ENCODE assay signal across 1 cellular context in the genomic region with DNA sequence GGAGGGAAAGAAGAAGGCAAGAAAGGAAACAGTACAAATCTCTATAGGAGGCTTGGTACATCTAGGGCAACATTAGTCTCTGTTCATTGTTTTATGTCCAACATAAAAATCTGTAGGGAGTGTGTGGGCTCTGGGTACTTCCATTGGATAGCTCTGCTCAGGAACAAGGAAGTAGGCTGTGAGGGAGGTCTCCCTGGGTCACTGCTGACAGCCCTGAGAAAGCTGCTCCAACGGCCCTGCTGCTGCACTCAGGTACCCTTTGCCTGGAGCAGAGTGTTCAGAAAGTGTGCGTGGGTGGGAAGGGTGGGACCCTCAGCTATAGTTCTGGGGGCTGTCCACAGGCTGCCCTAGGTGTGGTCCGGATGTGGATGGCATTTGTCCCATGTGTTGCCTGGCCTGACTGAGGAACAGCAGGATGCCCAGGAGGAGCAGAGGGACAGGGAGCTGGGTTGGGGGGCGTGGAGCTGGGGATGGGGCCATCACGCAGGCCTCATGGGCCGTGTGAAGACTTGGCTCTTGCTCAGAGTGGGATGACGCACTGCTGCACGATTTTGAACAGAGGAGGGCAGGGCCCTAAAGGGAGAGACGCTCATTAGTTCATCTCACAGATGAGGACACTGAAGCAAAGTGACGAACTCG.
TF ChIP-seq lines count a peak whose summit lies in the region.

No MANE protein-coding gene starts in this region.

TF ChIP-seq in IMR-90, 13 proteins besides CTCF, POLR2A, EP300 and RAD21:
- TF ChIP-seq, protein P1, sequence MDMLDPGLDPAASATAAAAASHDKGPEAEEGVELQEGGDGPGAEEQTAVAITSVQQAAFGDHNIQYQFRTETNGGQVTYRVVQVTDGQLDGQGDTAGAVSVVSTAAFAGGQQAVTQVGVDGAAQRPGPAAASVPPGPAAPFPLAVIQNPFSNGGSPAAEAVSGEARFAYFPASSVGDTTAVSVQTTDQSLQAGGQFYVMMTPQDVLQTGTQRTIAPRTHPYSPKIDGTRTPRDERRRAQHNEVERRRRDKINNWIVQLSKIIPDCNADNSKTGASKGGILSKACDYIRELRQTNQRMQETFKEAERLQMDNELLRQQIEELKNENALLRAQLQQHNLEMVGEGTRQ (IDR thresholded peaks at IDR 0.05; ENCODE audit: low read depth, low read length), result no peak
- TF ChIP-seq ELK1 (IDR thresholded peaks at IDR 0.05; ENCODE audit: borderline replicate concordance, low read depth, low read length) (no peak), RCOR1 (IDR thresholded peaks at IDR 0.05; ENCODE audit: insufficient replicate concordance, low read length) (no peak), RFX5 (IDR thresholded peaks at IDR 0.05; ENCODE audit: low read depth, low read length) (no peak), MXI1 (IDR thresholded peaks at IDR 0.05; ENCODE audit: borderline replicate concordance, low read depth, low read length) (no peak), CHD1 (IDR thresholded peaks at IDR 0.05; ENCODE audit: low read depth, low read length) (no peak), MAFK (IDR thresholded peaks at IDR 0.05; ENCODE audit: low read depth, low read length) (no peak), FOS (IDR thresholded peaks at IDR 0.05; ENCODE audit: low read depth, low read length) (no peak), NFE2L2 (IDR thresholded peaks at IDR 0.05; ENCODE audit: low read depth, low read length) (no peak), MAZ (IDR thresholded peaks at IDR 0.05; ENCODE audit: borderline replicate concordance, low read depth, low read length) (no peak), CEBPB (IDR thresholded peaks at IDR 0.05; ENCODE audit: low read depth, low read length) (no peak), BHLHE40 (IDR thresholded peaks at IDR 0.05; ENCODE audit: low read depth, low read length) (no peak), SMC3 (IDR thresholded peaks at IDR 0.05; ENCODE audit: low read depth, low read length) (no peak)
TF ChIP-seq in IMR-90: peak in this region for 0.
